In the genomic region with DNA sequence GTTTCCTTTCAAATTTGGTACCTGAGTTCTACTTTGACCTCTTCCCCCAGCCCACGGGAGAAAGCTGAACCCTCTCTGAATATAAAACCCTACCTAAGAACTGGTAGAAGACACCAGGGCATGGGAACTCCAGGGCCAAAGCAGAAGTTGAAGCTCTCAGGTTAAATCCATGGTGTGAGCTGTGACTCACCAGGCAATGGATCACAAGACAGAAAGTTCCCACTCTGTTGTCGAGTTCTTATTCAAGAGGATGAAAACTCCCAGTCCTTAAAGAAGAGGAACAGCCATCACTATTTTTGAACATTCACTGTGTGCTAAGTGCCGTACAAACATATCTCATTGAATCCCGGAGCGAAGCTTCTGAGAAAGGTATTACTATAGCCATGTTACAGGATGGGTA, we compare ENCODE assay signal across 18 cellular contexts. TPM values are rescaled to one million over a fixed set of nuclear protein-coding genes. Genes with fewer than 3 reads are reported as not detected.
DNase-seq lines count a peak whose midpoint lies in the region; ATAC-seq and TF ChIP-seq lines count a peak whose summit lies in the region.
"Had no signal": no experiment of that assay in that cellular context is flagged by ENCODE, and none has a peak within 500 bp of the region (broad histone marks: within the 10 kb centered on the region; RNA-seq: fewer than 3 reads in every experiment).

No MANE protein-coding gene starts in this region.

- H3K18ac ChIP-seq in trophoblast cell (ENCODE audit: low read length), result no peak overlapping the region

- H3K9me3 Mint-ChIP-seq in CD14-positive monocyte, result no peaks in the 10 kb centered on the region
- H3K9me3 Mint-ChIP-seq in activated CD8-positive, alpha-beta T cell treated with anti-CD3 and anti-CD28 coated beads, Interleukin-2, amount 10 ng/mL, durations not matched to agents 7 days and 5 days (ENCODE audit: insufficient read depth), result no peaks in the 10 kb centered on the region
- H3K9me3 Mint-ChIP-seq: CD4-positive, alpha-beta memory T cell had no signal

- TF ChIP-seq POLR2A in esophagus muscularis mucosa (IDR thresholded peaks at IDR 0.05; ENCODE audit: low read depth), result no peak

- TF ChIP-seq CTCF in CD14-positive monocyte (IDR thresholded peaks at IDR 0.05), result no peak
- TF ChIP-seq CTCF in GM13977 (IDR thresholded peaks at IDR 0.05; ENCODE audit: extremely low read depth, insufficient read depth, missing control alignments), result no peak
- TF ChIP-seq CTCF in esophagus muscularis mucosa (IDR thresholded peaks at IDR 0.05), result no peak

- no peak for DNase-seq in CD14-positive monocyte (ENCODE audit: low spot score)
- peak; percentile 39 for DNase-seq in GM13977 (ENCODE audit: low spot score)
- DNase-seq in esophagus muscularis mucosa (ENCODE audit: extremely low spot score), result peak; percentile 74
- DNase-seq in trophoblast cell, result peak; percentile 26 to 33
- DNase-seq in activated CD8-positive, alpha-beta T cell treated with anti-CD3 and anti-CD28 coated beads, Interleukin-2, amount 10 ng/mL, durations not matched to agents 7 days and 5 days, result no peak
- no peak for DNase-seq in effector CD4-positive, alpha-beta T cell
- DNase-seq in left lobe of liver (ENCODE audit: low spot score), result no peak
- DNase-seq: BE2C; Calu3; CD4-positive, alpha-beta memory T cell; EL; KG1; NCI-H1417 treated with DMSO at 0.1 percent for 48 hours; NCI-H1930; NCI-H345; NCI-H524 treated with DMSO at 0.1 percent for 48 hours; PC-9 had no signal

- H3K4me1 Mint-ChIP-seq in CD14-positive monocyte, result peaks cover 18% of the 10 kb centered on the region
- no peaks in the 10 kb centered on the region for H3K4me1 Mint-ChIP-seq in activated CD8-positive, alpha-beta T cell treated with anti-CD3 and anti-CD28 coated beads, Interleukin-2, amount 10 ng/mL, durations not matched to agents 7 days and 5 days (ENCODE audit: low read depth)

- no peak overlapping the region for H3K9ac ChIP-seq in trophoblast cell (ENCODE audit: low read length)

- no peaks in the 10 kb centered on the region for H3K27me3 Mint-ChIP-seq in CD14-positive monocyte (ENCODE audit: low read depth in 3 of 3)
- no peaks in the 10 kb centered on the region for H3K27me3 Mint-ChIP-seq in activated CD8-positive, alpha-beta T cell treated with anti-CD3 and anti-CD28 coated beads, Interleukin-2, amount 10 ng/mL, durations not matched to agents 7 days and 5 days (ENCODE audit: low read depth)
- H3K27me3 Mint-ChIP-seq: CD4-positive, alpha-beta memory T cell had no signal

- H3K4me1 ChIP-seq in esophagus muscularis mucosa (no peaks in the 10 kb centered on the region), trophoblast cell (ENCODE audit: control insufficient read depth in 1 of 2, insufficient read depth in 2 of 2, low read length in 2 of 2) (no peaks in the 10 kb centered on the region)
- H3K4me1 ChIP-seq: BE2C had no signal

- H3K4ac ChIP-seq in trophoblast cell (ENCODE audit: low read depth, low read length), result no peak overlapping the region

- H3K79me1 ChIP-seq in trophoblast cell (ENCODE audit: low read length), result no peaks in the 10 kb centered on the region

- no peak overlapping the region for H4K91ac ChIP-seq in trophoblast cell (ENCODE audit: low read depth, low read length)

- H3K36me3 ChIP-seq in esophagus muscularis mucosa (peaks cover 24 to 59% (median 40%) of the 10 kb centered on the region in 4 donors), trophoblast cell (ENCODE audit: control insufficient read depth in 1 of 2, insufficient read depth in 2 of 2, low read length in 2 of 2) (no peaks in the 10 kb centered on the region)

- H3K14ac ChIP-seq in trophoblast cell (ENCODE audit: low read length), result no peak overlapping the region

- ATAC-seq in activated CD8-positive, alpha-beta T cell treated with anti-CD3 and anti-CD28 coated beads, Interleukin-2, amount 10 ng/mL, durations not matched to agents 7 days and 5 days, result no peak
- no peak for ATAC-seq in left lobe of liver
- no peak for ATAC-seq in esophagus mucosa

- TF ChIP-seq EP300 in esophagus muscularis mucosa (IDR thresholded peaks at IDR 0.05), result no peak

- no peak overlapping the region for H3K4me2 ChIP-seq in trophoblast cell (ENCODE audit: low read length)
- H3K4me2 ChIP-seq: PC-9 had no signal

- H3K4me3 Mint-ChIP-seq in CD14-positive monocyte, result no peak overlapping the region
- no peak overlapping the region for H3K4me3 Mint-ChIP-seq in activated CD8-positive, alpha-beta T cell treated with anti-CD3 and anti-CD28 coated beads, Interleukin-2, amount 10 ng/mL, durations not matched to agents 7 days and 5 days
- H3K4me3 Mint-ChIP-seq: CD4-positive, alpha-beta memory T cell had no signal

- H3K27ac ChIP-seq in esophagus muscularis mucosa (replicated peaks in 1 of 4) (no peak overlapping the region), trophoblast cell (ENCODE audit: low read depth, low read length) (no peak overlapping the region)
- H3K27ac ChIP-seq: PC-9 had no signal

- H3K27me3 ChIP-seq in esophagus muscularis mucosa (no peaks in the 10 kb centered on the region), trophoblast cell (ENCODE audit: insufficient read depth, low read length) (no peaks in the 10 kb centered on the region)
- H3K27me3 ChIP-seq: BE2C had no signal

- H4K8ac ChIP-seq in trophoblast cell (ENCODE audit: low read depth, low read length), result no peak overlapping the region

- H3K36me3 Mint-ChIP-seq in CD14-positive monocyte, result peaks cover 52 to 60% of the 10 kb centered on the region in 2 donors
- peaks cover 20% of the 10 kb centered on the region for H3K36me3 Mint-ChIP-seq in activated CD8-positive, alpha-beta T cell treated with anti-CD3 and anti-CD28 coated beads, Interleukin-2, amount 10 ng/mL, durations not matched to agents 7 days and 5 days (ENCODE audit: low read depth)

- H3K9me3 ChIP-seq in esophagus muscularis mucosa (no peaks in the 10 kb centered on the region), trophoblast cell (ENCODE audit: insufficient read depth, low read depth, low read length) (no peaks in the 10 kb centered on the region)
- H3K9me3 ChIP-seq: BE2C had no signal

- H2BK5ac ChIP-seq in trophoblast cell (ENCODE audit: low read depth, low read length, poor library complexity), result no peak overlapping the region

- in situ Hi-C loops in GM13977 (cut with MboI; ENCODE audit: low pct_unique_long_range_greater_than_20kb, low sequenced_read_pairs, unreplicated experiment), result no loop called here

- no peak overlapping the region for H2AFZ ChIP-seq in trophoblast cell (ENCODE audit: insufficient read depth, low read length, poor library complexity)
- H2AFZ ChIP-seq: PC-9 had no signal

- H3K4me3 ChIP-seq in esophagus muscularis mucosa (no peak overlapping the region), trophoblast cell (ENCODE audit: low read depth, low read length) (no peak overlapping the region)
- H3K4me3 ChIP-seq: PC-9 had no signal

- no peak overlapping the region for H2BK120ac ChIP-seq in trophoblast cell (ENCODE audit: insufficient read depth, low read length, poor library complexity)

- intact Hi-C loops in CD14-positive monocyte (cut with micrococcal nuclease), result no loop called here
- intact Hi-C loops in esophagus muscularis mucosa (cut with DNase I), result no loop called here

- no peak overlapping the region for H2BK12ac ChIP-seq in trophoblast cell (ENCODE audit: low read length)

- no peak overlapping the region for H3K23ac ChIP-seq in trophoblast cell (ENCODE audit: low read length)

- CTCF ChIA-PET in activated CD8-positive, alpha-beta T cell treated with anti-CD3 and anti-CD28 coated beads, Interleukin-2, amount 10 ng/mL, durations not matched to agents 7 days and 5 days (lab: Charles Lee), result interaction anchor here (0.7 kb wide), 1 partner anchor 243 kb away, joined by 3 read pairs; no protein-coding TSS in a partner anchor

- POLR2A ChIA-PET in activated CD8-positive, alpha-beta T cell treated with anti-CD3 and anti-CD28 coated beads, Interleukin-2, amount 10 ng/mL, durations not matched to agents 7 days and 5 days (lab: Charles Lee), result no interaction called here

- WGBS in esophagus muscularis mucosa, result 87% methylated on average over 5 of the region's 5 CpGs
- WGBS in trophoblast cell (ENCODE audit: extremely low coverage, insufficient coverage, insufficient read length), result no CpG with 5 or more reads among the region's 5 CpGs

- no peak overlapping the region for H4K12ac ChIP-seq in trophoblast cell (ENCODE audit: low read depth, low read length)

- peak overlapping the region in 6 of 7 donors; percentile 22 to 86 (median 70) for H3K27ac Mint-ChIP-seq in CD14-positive monocyte
- no peak overlapping the region for H3K27ac Mint-ChIP-seq in activated CD8-positive, alpha-beta T cell treated with anti-CD3 and anti-CD28 coated beads, Interleukin-2, amount 10 ng/mL, durations not matched to agents 7 days and 5 days
- H3K27ac Mint-ChIP-seq: CD4-positive, alpha-beta memory T cell had no signal

- no peak overlapping the region for H2AK5ac ChIP-seq in trophoblast cell (ENCODE audit: low read length)

- H3K79me2 ChIP-seq in trophoblast cell (ENCODE audit: control insufficient read depth, insufficient read depth, low read length, poor library complexity), result no peaks in the 10 kb centered on the region

RNA-seq across cellular contexts. Expression of gene TMEM218, which starts 8.9 kb away (rescaled TPM):
- polyA plus RNA-seq in CD14-positive monocyte, result 10 to 100 TPM; 55.7 to 57.7 TPM
- 10 to 100 TPM; 13.1 to 20.4 (median 15.5) TPM for total RNA-seq in esophagus muscularis mucosa
- 5.1 and 5.5 TPM in 2 replicates for polyA plus RNA-seq in trophoblast cell (2013)
- 10 to 100 TPM; 14.9 to 17.4 TPM for total RNA-seq in activated CD8-positive, alpha-beta T cell treated with anti-CD3 and anti-CD28 coated beads, Interleukin-2, amount 10 ng/mL, durations not matched to agents 7 days and 5 days
- total RNA-seq in left lobe of liver, result 9.3 TPM
- 14.3 TPM for total RNA-seq in esophagus mucosa

RNA-seq across cellular contexts. Expression of gene SLC37A2, which starts 39.4 kb away (rescaled TPM):
- 10 to 100 TPM; 70.8 to 81.5 TPM for polyA plus RNA-seq in CD14-positive monocyte
- total RNA-seq in esophagus muscularis mucosa (10 to 100 TPM in 2 of 4 donors, 1 to 10 TPM in 2; 6.6 to 12.9 (median 8.9) TPM), left lobe of liver (3.1 TPM), esophagus mucosa (15.5 TPM)
- 0.10 and 0.12 TPM in 2 replicates for polyA plus RNA-seq in trophoblast cell (2013)
- under 1 TPM; 0.61 to 0.68 TPM for total RNA-seq in activated CD8-positive, alpha-beta T cell treated with anti-CD3 and anti-CD28 coated beads, Interleukin-2, amount 10 ng/mL, durations not matched to agents 7 days and 5 days
- polyA plus RNA-seq: CD4-positive, alpha-beta memory T cell had no signal

Comparison
In these comparisons a context has a peak if more than half of its experiments do, and no peak if none do; other contexts are left out.
1. DNase-seq: peak in GM13977 (single experiment), esophagus muscularis mucosa (single experiment) and trophoblast cell (2 of 2); none in CD14-positive monocyte (single experiment), activated CD8-positive, alpha-beta T cell treated with anti-CD3 and anti-CD28 coated beads, Interleukin-2, amount 10 ng/mL, durations not matched to agents 7 days and 5 days (single experiment), effector CD4-positive, alpha-beta T cell (single experiment) and left lobe of liver (single experiment).